In genomic region chr6:74161380-74161779, GRCh38 we compare ENCODE assay signal across 27 cellular contexts.
"Had no signal": no experiment of that assay in that cellular context is flagged by ENCODE, and none has a peak within 500 bp of the region (broad histone marks: within the 10 kb centered on the region; RNA-seq: fewer than 3 reads in every experiment).

No MANE protein-coding gene starts in this region.

- H3K36me3 ChIP-seq: brain microvascular endothelial cell, gastroesophageal sphincter, WERI-Rb-1 had no signal

- ATAC-seq: activated CD4-positive, CD25-positive, alpha-beta regulatory T cell treated with anti-CD3 and anti-CD28 coated beads, Interleukin-2, amount 50 U/mL, for 24 hours; activated CD8-positive, alpha-beta T cell treated with anti-CD3 and anti-CD28 coated beads for 36 hours; activated naive CD8-positive, alpha-beta T cell treated with anti-CD3 and anti-CD28 coated beads, Interleukin-2, amount 50 U/mL, for 24 hours; activated T-cell treated with anti-CD3 and anti-CD28 coated beads, Interleukin-2, amount 50 U/mL, for 4 hours; activated T-helper 17 cell treated with anti-CD3 and anti-CD28 coated beads, Interleukin-2, amount 50 U/mL, for 72 hours; esophagus mucosa; gastroesophageal sphincter; T-helper 17 cell had no signal

- H3K4me3 ChIP-seq: coronary artery, dorsolateral prefrontal cortex, gastroesophageal sphincter had no signal

- H3K27ac ChIP-seq: brain microvascular endothelial cell, coronary artery, dorsolateral prefrontal cortex, gastroesophageal sphincter, WERI-Rb-1 had no signal

- H3K4me1 ChIP-seq: gastroesophageal sphincter had no signal

- H3K27me3 ChIP-seq: brain microvascular endothelial cell, dorsolateral prefrontal cortex, gastroesophageal sphincter had no signal

- DNase-seq: activated B cell treated with CpG ODN at 0.5 μM for 24 hours; activated CD4-positive, alpha-beta T cell treated with anti-CD3 and anti-CD28 coated beads for 48 hours; activated CD4-positive, alpha-beta T cell treated with anti-CD3 and anti-CD28 coated beads, Interleukin-2, amount 50 U/mL, for 1 hour; activated CD4-positive, alpha-beta T cell treated with anti-CD3 and anti-CD28 coated beads, Interleukin-2, amount 50 U/mL, for 48 hours; activated CD8-positive, alpha-beta memory T cell treated with anti-CD3 and anti-CD28 coated beads for 24 hours; activated CD8-positive, alpha-beta T cell treated with anti-CD3 and anti-CD28 coated beads for 36 hours; activated effector memory CD4-positive, alpha-beta T cell treated with Interleukin-2 at 50 U/mL for 16 hours; activated naive CD4-positive, alpha-beta T cell treated with anti-CD3 and anti-CD28 coated beads for 36 hours; activated naive CD8-positive, alpha-beta T cell treated with anti-CD3 and anti-CD28 coated beads for 36 hours; activated naive CD8-positive, alpha-beta T cell treated with anti-CD3 and anti-CD28 coated beads, Interleukin-2, amount 50 U/mL, for 24 hours; activated T-cell treated with anti-CD3 and anti-CD28 coated beads, Interleukin-2, amount 50 U/mL, for 4 hours; anterior cingulate cortex; brain microvascular endothelial cell; dorsolateral prefrontal cortex; effector memory CD4-positive, alpha-beta T cell; endodermal cell; foreskin melanocyte; head of caudate nucleus; T-helper 1 cell; T-helper 17 cell; T1000; WERI-Rb-1 had no signal

- H3K9me3 ChIP-seq: gastroesophageal sphincter had no signal
